16 cellular contexts compared by ENCODE assay signal in genomic region chr3:43255675-43256074, GRCh38.
"Had no signal": no experiment of that assay in that cellular context is flagged by ENCODE, and none has a peak within 500 bp of the region (broad histone marks: within the 10 kb centered on the region; RNA-seq: fewer than 3 reads in every experiment).

No MANE protein-coding gene starts in this region.

- H3K27ac Mint-ChIP-seq: activated CD4-positive, alpha-beta memory T cell treated with anti-CD3 and anti-CD28 coated beads, Interleukin-2, amount 10 ng/mL, durations not matched to agents 7 days and 5 days; activated naive CD4-positive, alpha-beta T cell treated with anti-CD3 and anti-CD28 coated beads, Interleukin-2, amount 50 U/mL, for 24 hours; activated T-cell treated with anti-CD3 and anti-CD28 coated beads, Interleukin-2, amount 50 U/mL, for 24 hours; type B pancreatic cell had no signal

- H3K36me3 Mint-ChIP-seq: activated naive CD4-positive, alpha-beta T cell treated with anti-CD3 and anti-CD28 coated beads, Interleukin-2, amount 50 U/mL, for 24 hours; natural killer cell; type B pancreatic cell had no signal

- H3K9me3 Mint-ChIP-seq: activated CD4-positive, alpha-beta memory T cell treated with anti-CD3 and anti-CD28 coated beads, Interleukin-2, amount 10 ng/mL, durations not matched to agents 7 days and 5 days; activated naive CD4-positive, alpha-beta T cell treated with anti-CD3 and anti-CD28 coated beads, Interleukin-2, amount 50 U/mL, for 24 hours; activated T-cell treated with anti-CD3 and anti-CD28 coated beads, Interleukin-2, amount 50 U/mL, for 24 hours; natural killer cell; type B pancreatic cell had no signal

- DNase-seq: activated CD4-positive, alpha-beta memory T cell treated with anti-CD3 and anti-CD28 coated beads, Interleukin-2, amount 10 ng/mL, durations not matched to agents 7 days and 5 days; activated effector memory CD4-positive, alpha-beta T cell treated with Interleukin-2 at 50 U/mL for 16 hours; activated T-cell treated with anti-CD3 and anti-CD28 coated beads, Interleukin-2, amount 50 U/mL, for 24 hours; amniotic stem cell; body of pancreas; central memory CD4-positive, alpha-beta T cell; islet precursor cell; natural killer cell; nucleus accumbens; stimulated activated CD4-positive, alpha-beta T cell treated with anti-CD3 and anti-CD28 coated beads, Interleukin-4, amount 100 ng/mL, for 1 hour; stimulated activated naive CD8-positive, alpha-beta T cell treated with anti-CD3 and anti-CD28 coated beads, Interleukin-15, Interleukin-2, amounts not matched to agents 100 U/mL and 50 U/mL, for 24 hours; T-helper 9 cell; WERI-Rb-1 had no signal

- H3K4me3 Mint-ChIP-seq: activated CD4-positive, alpha-beta memory T cell treated with anti-CD3 and anti-CD28 coated beads, Interleukin-2, amount 10 ng/mL, durations not matched to agents 7 days and 5 days; activated naive CD4-positive, alpha-beta T cell treated with anti-CD3 and anti-CD28 coated beads, Interleukin-2, amount 50 U/mL, for 24 hours; activated T-cell treated with anti-CD3 and anti-CD28 coated beads, Interleukin-2, amount 50 U/mL, for 24 hours; natural killer cell; type B pancreatic cell had no signal

- H3K27me3 Mint-ChIP-seq: activated naive CD4-positive, alpha-beta T cell treated with anti-CD3 and anti-CD28 coated beads, Interleukin-2, amount 50 U/mL, for 24 hours; activated T-cell treated with anti-CD3 and anti-CD28 coated beads, Interleukin-2, amount 50 U/mL, for 24 hours had no signal

- ATAC-seq: body of pancreas; left lobe of liver; natural killer cell; stimulated activated naive CD8-positive, alpha-beta T cell treated with anti-CD3 and anti-CD28 coated beads, Interleukin-15, Interleukin-2, amounts not matched to agents 100 U/mL and 50 U/mL, for 24 hours had no signal
